In the genomic region with DNA sequence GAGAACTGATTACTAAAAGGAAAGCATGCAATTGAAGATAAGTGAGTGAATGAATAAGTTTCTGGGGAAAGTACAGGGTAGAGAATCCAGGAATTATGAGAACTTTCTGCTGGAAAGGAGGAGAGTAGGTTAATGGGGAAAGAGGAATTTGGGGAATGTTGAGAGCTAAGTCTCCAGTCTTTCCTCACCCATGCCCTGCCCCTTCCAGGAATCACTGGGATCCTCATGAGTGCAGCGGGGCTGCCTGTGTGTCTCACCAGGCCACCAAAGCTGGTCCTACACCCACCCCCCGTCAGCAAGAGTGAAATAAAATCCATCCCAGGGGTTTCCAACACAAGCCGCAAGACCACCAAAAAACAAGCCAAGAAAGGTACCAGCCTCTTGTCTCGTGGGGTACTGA, we compare ENCODE assay signal across 32 cellular contexts. TPM values are rescaled to one million over a fixed set of nuclear protein-coding genes. Genes with fewer than 3 reads are reported as not detected.
DNase-seq lines count a peak whose midpoint lies in the region; ATAC-seq and TF ChIP-seq lines count a peak whose summit lies in the region.
"Had no signal": no experiment of that assay in that cellular context is flagged by ENCODE, and none has a peak within 500 bp of the region (broad histone marks: within the 10 kb centered on the region; RNA-seq: fewer than 3 reads in every experiment).

No MANE protein-coding gene starts in this region.

- ATAC-seq in GM23338 (no peak), GM21390 (IDR thresholded peaks at IDR 0.05; ENCODE audit: unreplicated experiment) (no peak)
- ATAC-seq: effector memory CD8-positive, alpha-beta T cell; left cardiac atrium; naive thymus-derived CD4-positive, alpha-beta T cell; WTC11 had no signal

- no peak for TF ChIP-seq CTCF in GM23338 (conservative IDR thresholded peaks at IDR 0.05; ENCODE audit: low read depth in 2 of 2)

- CTCF ChIA-PET in activated CD4-positive, alpha-beta T cell treated with anti-CD3 and anti-CD28 coated beads, Interleukin-2, amount 10 ng/mL, durations not matched to agents 7 days and 5 days (lab: Charles Lee): no interaction called here

- H3K4me3 ChIP-seq in GM23338 (no peak overlapping the region), muscle layer of duodenum (ENCODE audit: low read depth in 1 of 2, low read length in 2 of 2) (no peak overlapping the region), subcutaneous abdominal adipose tissue (ENCODE audit: low read depth in 1 of 5, low read length in 5 of 5) (no peak overlapping the region)
- H3K4me3 ChIP-seq: breast epithelium, esophagus squamous epithelium, hepatocyte, ovary, Peyer's patch, spleen had no signal

- POLR2A ChIA-PET in activated CD4-positive, alpha-beta T cell treated with anti-CD3 and anti-CD28 coated beads, Interleukin-2, amount 10 ng/mL, durations not matched to agents 7 days and 5 days (lab: Charles Lee): interaction anchor here (0.5 kb wide), 1 partner anchor 460 kb away, joined by 3 read pairs; no protein-coding TSS in a partner anchor

- H3K4me2 ChIP-seq in GM23338: no peak overlapping the region
- H3K4me2 ChIP-seq: hepatocyte had no signal

- peaks cover 2% of the 10 kb centered on the region for H3K27me3 Mint-ChIP-seq in GM23338 (ENCODE audit: insufficient read depth, low read depth, poor library complexity)
- no peaks in the 10 kb centered on the region for H3K27me3 Mint-ChIP-seq in activated CD4-positive, alpha-beta T cell treated with anti-CD3 and anti-CD28 coated beads, Interleukin-2, amount 10 ng/mL, durations not matched to agents 7 days and 5 days
- H3K27me3 Mint-ChIP-seq: memory B cell had no signal

- peaks cover 14% of the 10 kb centered on the region for H3K4me1 Mint-ChIP-seq in GM23338
- H3K4me1 Mint-ChIP-seq in activated CD4-positive, alpha-beta T cell treated with anti-CD3 and anti-CD28 coated beads, Interleukin-2, amount 10 ng/mL, durations not matched to agents 7 days and 5 days: no peaks in the 10 kb centered on the region
- H3K4me1 Mint-ChIP-seq: activated naive CD4-positive, alpha-beta T cell treated with anti-CD3 and anti-CD28 coated beads, Interleukin-2, amount 10 ng/mL, durations not matched to agents 7 days and 5 days; naive thymus-derived CD4-positive, alpha-beta T cell had no signal

- H3K9me3 Mint-ChIP-seq in GM23338: no peaks in the 10 kb centered on the region
- H3K9me3 Mint-ChIP-seq in activated CD4-positive, alpha-beta T cell treated with anti-CD3 and anti-CD28 coated beads, Interleukin-2, amount 10 ng/mL, durations not matched to agents 7 days and 5 days: no peaks in the 10 kb centered on the region
- H3K9me3 Mint-ChIP-seq: activated naive CD4-positive, alpha-beta T cell treated with anti-CD3 and anti-CD28 coated beads, Interleukin-2, amount 10 ng/mL, durations not matched to agents 7 days and 5 days; activated T-helper 1 cell treated with anti-CD3 and anti-CD28 coated beads, Interleukin-12 subunit alpha, Interleukin-12 subunit beta, Interleukin-2, Interleukin-4 antibody, amounts not matched to agents 30 ng/mL and 10 ng/mL and 1 ng/mL, durations not matched to agents 14 hours and 24 hours and 36 hours; effector memory CD8-positive, alpha-beta T cell; HFFc6; memory B cell; naive thymus-derived CD4-positive, alpha-beta T cell; WTC11 had no signal

- H3K27me3 ChIP-seq in GM23338 (ENCODE audit: insufficient read depth): no peaks in the 10 kb centered on the region
- no peaks in the 10 kb centered on the region for H3K27me3 ChIP-seq in muscle layer of duodenum (ENCODE audit: low read depth, low read length)
- H3K27me3 ChIP-seq in subcutaneous abdominal adipose tissue (ENCODE audit: control insufficient read depth in 5 of 5, insufficient read depth in 4 of 5, low read length in 5 of 5): no peaks in the 10 kb centered on the region
- H3K27me3 ChIP-seq: breast epithelium, esophagus squamous epithelium, hepatocyte, ovary, Peyer's patch, spleen had no signal

- H3K27ac Mint-ChIP-seq in GM23338: 0 out of 2 replicates have a peak overlapping the region, but pooled peaks have one; percentile 63
- H3K27ac Mint-ChIP-seq in activated CD4-positive, alpha-beta T cell treated with anti-CD3 and anti-CD28 coated beads, Interleukin-2, amount 10 ng/mL, durations not matched to agents 7 days and 5 days: no peak overlapping the region
- H3K27ac Mint-ChIP-seq: activated naive CD4-positive, alpha-beta T cell treated with anti-CD3 and anti-CD28 coated beads, Interleukin-2, amount 10 ng/mL, durations not matched to agents 7 days and 5 days; activated T-helper 1 cell treated with anti-CD3 and anti-CD28 coated beads, Interleukin-12 subunit alpha, Interleukin-12 subunit beta, Interleukin-2, Interleukin-4 antibody, amounts not matched to agents 30 ng/mL and 10 ng/mL and 1 ng/mL, durations not matched to agents 14 hours and 24 hours and 36 hours; memory B cell; naive thymus-derived CD4-positive, alpha-beta T cell; WTC11 had no signal

- H2AFZ ChIP-seq in GM23338: no peak overlapping the region
- H2AFZ ChIP-seq: hepatocyte had no signal

- no peak for DNase-seq in GM23338 (ENCODE audit: low spot score)
- DNase-seq in amniotic epithelial cell (ENCODE audit: low read depth): peak; percentile 25
- no peak for DNase-seq in stimulated activated CD4-positive, alpha-beta T cell treated with anti-CD3 and anti-CD28 coated beads, Interleukin-4, amount 100 ng/mL, for 24 hours
- no peak for DNase-seq in activated CD4-positive, alpha-beta T cell treated with anti-CD3 and anti-CD28 coated beads, Interleukin-2, amount 10 ng/mL, durations not matched to agents 7 days and 5 days
- DNase-seq in activated CD4-positive, alpha-beta T cell treated with anti-CD3 and anti-CD28 coated beads for 1 hour: no peak
- DNase-seq: activated naive CD4-positive, alpha-beta T cell treated with anti-CD3 and anti-CD28 coated beads, Interleukin-2, amount 10 ng/mL, durations not matched to agents 7 days and 5 days; amygdala; C1 segment of cervical spinal cord; DND-41; effector memory CD8-positive, alpha-beta T cell; esophagus squamous epithelium; HFFc6; Karpas-422; left cardiac atrium; naive thymus-derived CD4-positive, alpha-beta T cell; NCI-H1436; ovary; Peyer's patch; retina; SHP77 treated with DMSO at 0.1 percent for 48 hours; spleen; substantia nigra had no signal

- peaks cover 7% of the 10 kb centered on the region for H3K79me2 ChIP-seq in GM23338 (replicated peaks; ENCODE audit: insufficient read depth)

- H3K27ac ChIP-seq in GM23338 (ENCODE audit: low read depth): no peak overlapping the region
- H3K27ac ChIP-seq in muscle layer of duodenum (ENCODE audit: low read length): peak overlapping the region; percentile 10
- peak overlapping the region; percentile 91 for H3K27ac ChIP-seq in subcutaneous abdominal adipose tissue (ENCODE audit: low read depth, low read length)
- H3K27ac ChIP-seq: HL-60, ovary had no signal

- H3K36me3 ChIP-seq in GM23338 (ENCODE audit: insufficient read depth): peaks cover 4% of the 10 kb centered on the region
- H3K36me3 ChIP-seq in muscle layer of duodenum (ENCODE audit: control insufficient read depth in 1 of 2, insufficient read depth in 2 of 2, low read length in 2 of 2): peaks cover 17 to 18% of the 10 kb centered on the region in 2 donors
- peaks cover 12 to 45% (median 32%) of the 10 kb centered on the region in 5 donors for H3K36me3 ChIP-seq in subcutaneous abdominal adipose tissue (ENCODE audit: control insufficient read depth in 5 of 5, insufficient read depth in 5 of 5, low read length in 5 of 5)
- H3K36me3 ChIP-seq: breast epithelium, ovary had no signal

- no peaks in the 10 kb centered on the region for H3K9me3 ChIP-seq in muscle layer of duodenum (ENCODE audit: control insufficient read depth in 1 of 2, low read length in 2 of 2)
- H3K9me3 ChIP-seq in subcutaneous abdominal adipose tissue (ENCODE audit: control insufficient read depth in 5 of 5, low read length in 5 of 5): no peaks in the 10 kb centered on the region
- H3K9me3 ChIP-seq: breast epithelium, esophagus squamous epithelium, ovary, Peyer's patch, spleen had no signal

- H4K20me1 ChIP-seq in GM23338 (replicated peaks; ENCODE audit: insufficient read depth): no peaks in the 10 kb centered on the region; the same call in none of the 2 replicates

- H3K36me3 Mint-ChIP-seq in GM23338 (ENCODE audit: low read depth): peaks cover 60% of the 10 kb centered on the region
- H3K36me3 Mint-ChIP-seq in activated CD4-positive, alpha-beta T cell treated with anti-CD3 and anti-CD28 coated beads, Interleukin-2, amount 10 ng/mL, durations not matched to agents 7 days and 5 days (ENCODE audit: low read depth): no peaks in the 10 kb centered on the region
- H3K36me3 Mint-ChIP-seq: activated naive CD4-positive, alpha-beta T cell treated with anti-CD3 and anti-CD28 coated beads, Interleukin-2, amount 10 ng/mL, durations not matched to agents 7 days and 5 days had no signal

- 0 out of 2 replicates have a peak, but pooled peaks cover 5% of the 10 kb centered on the region for H3K9me2 ChIP-seq in GM23338 (ENCODE audit: insufficient read depth)

- H3K4me1 ChIP-seq in GM23338 (ENCODE audit: insufficient read depth) (no peaks in the 10 kb centered on the region), muscle layer of duodenum (ENCODE audit: control insufficient read depth in 1 of 2, insufficient read depth in 2 of 2, low read length in 2 of 2) (peaks cover 37 to 42% of the 10 kb centered on the region in 2 donors), subcutaneous abdominal adipose tissue (ENCODE audit: control insufficient read depth in 5 of 5, insufficient read depth in 5 of 5, low read length in 5 of 5) (peaks cover 32 to 81% (median 74%) of the 10 kb centered on the region in 5 donors)

- no peaks in the 10 kb centered on the region for H3F3A ChIP-seq in GM23338 (replicated peaks; ENCODE audit: low read depth)

- H3K4me3 Mint-ChIP-seq in GM23338: no peak overlapping the region
- H3K4me3 Mint-ChIP-seq in activated CD4-positive, alpha-beta T cell treated with anti-CD3 and anti-CD28 coated beads, Interleukin-2, amount 10 ng/mL, durations not matched to agents 7 days and 5 days: no peak overlapping the region
- H3K4me3 Mint-ChIP-seq: activated naive CD4-positive, alpha-beta T cell treated with anti-CD3 and anti-CD28 coated beads, Interleukin-2, amount 10 ng/mL, durations not matched to agents 7 days and 5 days; activated T-helper 1 cell treated with anti-CD3 and anti-CD28 coated beads, Interleukin-12 subunit alpha, Interleukin-12 subunit beta, Interleukin-2, Interleukin-4 antibody, amounts not matched to agents 30 ng/mL and 10 ng/mL and 1 ng/mL, durations not matched to agents 14 hours and 24 hours and 36 hours; effector memory CD8-positive, alpha-beta T cell; HFFc6; memory B cell; naive thymus-derived CD4-positive, alpha-beta T cell; WTC11 had no signal

- H3K9ac ChIP-seq in subcutaneous abdominal adipose tissue (ENCODE audit: low read length in 5 of 5): peak overlapping the region in 4 of 5 donors; percentile 15 to 77 (median 55)

RNA-seq across cellular contexts. Expression of gene DTX4, which starts 17.0 kb away (rescaled TPM):
- total RNA-seq in GM23338 (2014; rRNA removed; shearing (Covaris generic)): 13.8 and 14.7 TPM in 2 replicates
- polyA plus RNA-seq in GM23338 (2016; fragmentation: Nextera tagmentation; extraction: Ambion mirVana): 4.2 and 4.3 TPM in 2 replicates
- total RNA-seq in activated CD4-positive, alpha-beta T cell treated with anti-CD3 and anti-CD28 coated beads, Interleukin-2, amount 10 ng/mL, durations not matched to agents 7 days and 5 days: under 1 TPM; 0.62 to 0.69 TPM

RNA-seq across cellular contexts. Expression of gene MPEG1, which starts 23.8 kb away (rescaled TPM):
- total RNA-seq in GM23338 (2014; rRNA removed; shearing (Covaris generic)): not detected in 2 replicates
- 0.07 TPM in 1 of 2 replicates, not detected in the other for polyA plus RNA-seq in GM23338 (2016; fragmentation: Nextera tagmentation; extraction: Ambion mirVana)
- total RNA-seq in activated CD4-positive, alpha-beta T cell treated with anti-CD3 and anti-CD28 coated beads, Interleukin-2, amount 10 ng/mL, durations not matched to agents 7 days and 5 days: not detected
- total RNA-seq: activated T-helper 1 cell treated with anti-CD3 and anti-CD28 coated beads, Interleukin-12 subunit alpha, Interleukin-12 subunit beta, Interleukin-2, Interleukin-4 antibody, amounts not matched to agents 30 ng/mL and 10 ng/mL and 1 ng/mL, durations not matched to agents 14 hours and 24 hours and 36 hours; HFFc6; NCI-H460 had no signal
- polyA plus RNA-seq: hepatocyte had no signal

RNA-seq across cellular contexts. Expression of gene FAM111A, which starts 46.3 kb away (rescaled TPM):
- total RNA-seq in GM23338 (2014; rRNA removed; shearing (Covaris generic)): 31.7 and 38.1 TPM in 2 replicates
- polyA plus RNA-seq in GM23338 (2016; fragmentation: Nextera tagmentation; extraction: Ambion mirVana): 18.9 and 23.0 TPM in 2 replicates
- 100 to 1,000 TPM; 208 to 258 TPM for total RNA-seq in activated CD4-positive, alpha-beta T cell treated with anti-CD3 and anti-CD28 coated beads, Interleukin-2, amount 10 ng/mL, durations not matched to agents 7 days and 5 days
